Comparison of ENCODE assay signal across 8 cellular contexts in the genomic region with DNA sequence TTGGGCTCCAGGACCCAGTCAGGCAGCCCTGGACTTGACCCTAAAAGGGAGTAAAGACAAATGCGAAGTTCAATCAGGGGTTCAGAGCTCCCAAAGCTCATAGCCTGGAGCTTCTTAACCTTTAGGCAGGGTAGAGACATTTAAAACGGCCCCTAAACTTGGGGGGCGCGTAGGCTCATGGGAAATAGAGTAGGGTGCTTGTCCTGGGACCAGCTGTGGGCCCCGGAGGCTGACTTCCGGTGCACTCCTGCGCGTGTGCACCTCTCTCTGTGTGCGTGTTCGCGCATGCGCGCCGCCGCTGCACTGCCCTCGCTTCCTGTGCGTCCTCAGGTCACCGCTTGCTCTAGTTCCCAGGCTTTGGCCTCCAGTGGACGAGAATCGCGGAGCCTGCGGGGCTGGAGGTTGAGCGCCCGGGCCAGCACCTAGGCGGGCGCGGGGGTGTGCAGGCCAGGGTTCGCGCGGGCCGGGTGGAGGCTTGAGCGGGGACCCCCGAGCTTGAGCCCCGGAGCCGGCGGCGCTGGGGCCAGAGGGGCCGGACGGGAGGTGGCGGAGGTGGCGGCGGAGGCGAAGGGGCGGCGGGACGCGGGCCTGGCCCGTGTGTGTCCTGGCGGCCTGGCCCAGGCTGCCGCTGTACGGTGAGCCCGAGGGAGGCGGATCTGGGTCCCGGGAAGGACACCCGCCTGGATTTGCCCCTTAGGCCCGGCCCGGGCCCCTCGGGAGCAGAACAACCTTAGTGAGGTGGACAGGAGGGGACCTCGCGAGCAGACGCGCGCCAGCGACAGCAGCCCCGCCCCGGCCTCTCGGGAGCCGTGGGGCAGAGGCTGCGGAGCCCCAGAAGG. TPM values are rescaled to one million over a fixed set of nuclear protein-coding genes. Genes with fewer than 3 reads are reported as not detected.
A peak's percentile ranks its signal among the peaks of the same experiment; 100 is the strongest.
DNase-seq lines count a peak whose midpoint lies in the region; ATAC-seq and TF ChIP-seq lines count a peak whose summit lies in the region.

Gene RBAK (plus strand): TSS at position 303 of the 839 bp plus-strand sequence. CDS start 2,217 bp downstream, outside the sequence.

- peak; percentile 80 to 96 (median 87) for DNase-seq in CD4-positive, CD25-positive, alpha-beta regulatory T cell
- DNase-seq in NCI-H82 (lab: John Stamatoyannopoulos, UW) (peak; percentile 96), dermis microvascular lymphatic vessel endothelial cell (ENCODE audit: low read depth in 2 of 2) (peak; percentile 85 to 87), right lobe of liver (peak; percentile 95 to 98 (median 96))
- peak; percentile 88 to 91 for DNase-seq in activated CD4-positive, alpha-beta T cell treated with anti-CD3 and anti-CD28 coated beads, Interleukin-2, amount 50 U/mL, for 48 hours
- peak; percentile 90 for DNase-seq in stimulated activated CD4-positive, alpha-beta T cell treated with anti-CD3 and anti-CD28 coated beads, Interleukin-4, amount 100 ng/mL, for 24 hours

- no peak for TF ChIP-seq CTCF in right lobe of liver (IDR thresholded peaks at IDR 0.05)

- TF ChIP-seq POLR2A in right lobe of liver (IDR thresholded peaks at IDR 0.05), result peak; percentile 74

- H3K27me3 Mint-ChIP-seq in CD4-positive, CD25-positive, alpha-beta regulatory T cell, result no peaks in the 10 kb centered on the region

- ATAC-seq in CD4-positive, CD25-positive, alpha-beta regulatory T cell (ENCODE audit: low read depth in 2 of 2), result peak; percentile 99 to 100
- peak; percentile 100 for ATAC-seq in GM19397 (IDR thresholded peaks at IDR 0.05; ENCODE audit: unreplicated experiment)
- ATAC-seq in HG03565 (IDR thresholded peaks at IDR 0.05; ENCODE audit: unreplicated experiment), result peak; percentile 98
- peak; percentile 100 for ATAC-seq in right lobe of liver

- intact Hi-C loops in right lobe of liver (cut with DNase I), result no loop called here

- peaks cover 4 to 10% of the 10 kb centered on the region in 2 experiments for H3K9me3 ChIP-seq in CD4-positive, CD25-positive, alpha-beta regulatory T cell (ENCODE audit: control insufficient read depth in 2 of 2, low read length in 2 of 2)
- no peaks in the 10 kb centered on the region for H3K9me3 ChIP-seq in right lobe of liver

- peaks cover 24% of the 10 kb centered on the region for H3K36me3 Mint-ChIP-seq in CD4-positive, CD25-positive, alpha-beta regulatory T cell

- 0% methylated on average over 14 of the region's 69 CpGs for WGBS in right lobe of liver (ENCODE audit: insufficient coverage, low coverage, low lambda C conversion rate, missing lambda C conversion rate)

- H3K4me3 Mint-ChIP-seq in CD4-positive, CD25-positive, alpha-beta regulatory T cell, result peak within 1 kb of the TSS; percentile 86 to 98 (median 95)

- H3K27me3 ChIP-seq in CD4-positive, CD25-positive, alpha-beta regulatory T cell (ENCODE audit: control insufficient read depth, insufficient read depth, low read length), result no peaks in the 10 kb centered on the region
- no peaks in the 10 kb centered on the region for H3K27me3 ChIP-seq in right lobe of liver

- H3K4me1 Mint-ChIP-seq in CD4-positive, CD25-positive, alpha-beta regulatory T cell, result peaks cover 4 to 42% (median 25%) of the 10 kb centered on the region in 4 donors

- peaks cover 0 to 7% (median 1%) of the 10 kb centered on the region in 7 donors for H3K9me3 Mint-ChIP-seq in CD4-positive, CD25-positive, alpha-beta regulatory T cell

- peaks cover 18% of the 10 kb centered on the region for H3K36me3 ChIP-seq in CD4-positive, CD25-positive, alpha-beta regulatory T cell (ENCODE audit: control insufficient read depth, insufficient read depth, low read length)
- peaks cover 0 to 16% (median 5%) of the 10 kb centered on the region in 4 donors for H3K36me3 ChIP-seq in right lobe of liver

- peak within 1 kb of the TSS; percentile 77 to 96 (median 90) for H3K27ac Mint-ChIP-seq in CD4-positive, CD25-positive, alpha-beta regulatory T cell

- H3K4me1 ChIP-seq in CD4-positive, CD25-positive, alpha-beta regulatory T cell (ENCODE audit: control insufficient read depth, insufficient read depth, low read length, poor library complexity, severe bottlenecking), result no peaks in the 10 kb centered on the region
- peaks cover 0 to 5% (median 0%) of the 10 kb centered on the region in 4 donors for H3K4me1 ChIP-seq in right lobe of liver

- H3K4me3 ChIP-seq in CD4-positive, CD25-positive, alpha-beta regulatory T cell (ENCODE audit: low read depth, low read length), result peak within 1 kb of the TSS; percentile 59
- H3K4me3 ChIP-seq in right lobe of liver, result peak within 1 kb of the TSS; percentile 82 to 98 (median 94)

- H3K27ac ChIP-seq in CD4-positive, CD25-positive, alpha-beta regulatory T cell (ENCODE audit: insufficient read depth, low read length, poor library complexity, severe bottlenecking), result peak within 1 kb of the TSS; percentile 77
- peak within 1 kb of the TSS; percentile 27 to 85 (median 76) for H3K27ac ChIP-seq in right lobe of liver

RNA-seq across cellular contexts. Expression of gene RBAK, which starts in this region (rescaled TPM):
- total RNA-seq in CD4-positive, CD25-positive, alpha-beta regulatory T cell, result 16.4 TPM
- polyA plus RNA-seq in CD4-positive, CD25-positive, alpha-beta regulatory T cell, result 1 to 10 TPM; 3.2 to 5.5 (median 4.4) TPM
- total RNA-seq in dermis microvascular lymphatic vessel endothelial cell (4.9 and 6.2 TPM in 2 replicates), right lobe of liver (1 to 10 TPM; 4.0 to 6.9 (median 5.1) TPM)

Comparison
In these comparisons a context has a peak if more than half of its experiments do, and no peak if none do; other contexts are left out.
1. Peak in every context shown above with its lines: DNase-seq, ATAC-seq, H3K4me3 ChIP-seq and H3K27ac ChIP-seq.